ENCODE assay signal across 7 cellular contexts in genomic region chr2:235302263-235302662, GRCh38.
"Had no signal": no experiment of that assay in that cellular context is flagged by ENCODE, and none has a peak within 500 bp of the region (broad histone marks: within the 10 kb centered on the region; RNA-seq: fewer than 3 reads in every experiment).

No MANE protein-coding gene starts in this region.

- H3K4me3 Mint-ChIP-seq: GM23338, H9, IgD-negative memory B cell had no signal

- ATAC-seq: GM23338 had no signal

- H3K36me3 Mint-ChIP-seq: IgD-negative memory B cell had no signal

- H3K27ac Mint-ChIP-seq: GM23338, H9 had no signal

- FAIRE-seq: H1, H54, HTR-8/SVneo had no signal

- DNase-seq: H9, HCEC 1CT had no signal

- H3K4me1 Mint-ChIP-seq: IgD-negative memory B cell had no signal

- H3K4me3 ChIP-seq: GM23338 had no signal
